9 cellular contexts compared by ENCODE assay signal in the genomic region with DNA sequence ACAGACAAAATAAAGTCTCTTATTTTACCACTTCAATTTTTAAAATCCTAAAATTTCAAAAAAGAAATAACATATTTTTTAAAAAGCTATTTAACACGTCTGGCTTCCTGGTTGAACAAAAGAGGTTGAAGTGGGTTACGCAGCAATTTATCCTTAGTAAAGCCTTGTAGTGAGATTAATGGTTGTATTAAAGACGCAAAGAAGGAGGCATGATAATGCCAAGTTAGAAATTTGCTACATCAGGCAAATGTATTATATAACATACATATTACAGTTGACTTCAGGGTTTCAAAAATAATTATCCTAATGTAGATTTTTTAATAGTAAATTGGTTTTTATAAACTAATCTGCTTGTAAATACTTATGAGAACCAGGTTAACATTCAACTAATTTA. TPM values are rescaled to one million over a fixed set of nuclear protein-coding genes. Genes with fewer than 3 reads are reported as not detected.
DNase-seq lines count a peak whose midpoint lies in the region; ATAC-seq and TF ChIP-seq lines count a peak whose summit lies in the region.
"Had no signal": no experiment of that assay in that cellular context is flagged by ENCODE, and none has a peak within 500 bp of the region (broad histone marks: within the 10 kb centered on the region; RNA-seq: fewer than 3 reads in every experiment).

No MANE protein-coding gene starts in this region.

- no peaks in the 10 kb centered on the region for H3K9me2 ChIP-seq in SK-N-SH

- CTCF ChIA-PET in activated CD4-positive, alpha-beta T cell treated with anti-CD3 and anti-CD28 coated beads for 36 hours (lab: Charles Lee): interaction anchor here (0.8 to 1.6 kb wide), 5 partner anchors 8 to 153 kb away, joined by 3 to 5 read pairs (median 4); no protein-coding TSS in a partner anchor
- CTCF ChIA-PET in SK-N-SH (lab: Yijun Ruan, JAX): interaction anchor here (0.7 to 1.9 kb wide), 4 partner anchors 11 to 96 kb away, joined by 3 to 5 read pairs (median 4); no protein-coding TSS in a partner anchor

- TF ChIP-seq POLR2A in heart left ventricle (IDR thresholded peaks at IDR 0.05): no peak

- DNase-seq in activated CD4-positive, alpha-beta T cell treated with anti-CD3 and anti-CD28 coated beads for 36 hours: no peak
- DNase-seq in activated CD4-positive, alpha-beta T cell treated with anti-CD3 and anti-CD28 coated beads for 48 hours: no peak
- no peak for DNase-seq in SK-N-SH
- no peak for DNase-seq in heart left ventricle
- no peak for DNase-seq in stimulated activated CD4-positive, alpha-beta T cell treated with anti-CD3 and anti-CD28 coated beads, Interleukin-4, amount 100 ng/mL, for 1 hour
- DNase-seq in stimulated activated naive CD4-positive, alpha-beta T cell treated with Interleukin-2 at 50 U/mL for 16 hours (lab: John Stamatoyannopoulos, UW): no peak
- DNase-seq in NCI-H524 treated with DMSO at 0.1 percent for 48 hours (lab: John Stamatoyannopoulos, UW): no peak

- peak overlapping the region; percentile 93 to 96 for H3K27ac ChIP-seq in SK-N-SH (ENCODE audit: low read depth in 2 of 2, low read length in 1 of 2)
- peak overlapping the region; percentile 43 to 91 (median 80) for H3K27ac ChIP-seq in heart left ventricle
- H3K27ac ChIP-seq in subcutaneous abdominal adipose tissue (ENCODE audit: low read depth, low read length): peak overlapping the region; percentile 93

- TF ChIP-seq CTCF in SK-N-SH (IDR thresholded peaks at IDR 0.05) (no peak), heart left ventricle (IDR thresholded peaks at IDR 0.05) (no peak)

- H2AFZ ChIP-seq in SK-N-SH (ENCODE audit: low read depth): peak overlapping the region; percentile 56; the same call in 1 of the 2 replicates

- 16% methylated on average over 3 of the region's 3 CpGs for WGBS in SK-N-SH (ENCODE audit: low lambda C conversion rate)
- WGBS in heart left ventricle, 4 donors: 5 to 11% (median 7%) methylated on average over 3 of the region's 3 CpGs

- no peak overlapping the region for H3K4me3 Mint-ChIP-seq in activated CD4-positive, alpha-beta T cell treated with anti-CD3 and anti-CD28 coated beads for 36 hours
- H3K4me3 Mint-ChIP-seq: dendritic cell treated with granulocyte-macrophage colony-stimulating factor and Interleukin-4, amounts not matched to agents 40 ng/mL and 50 ng/mL, for 4 days had no signal

- intact Hi-C loops in activated CD4-positive, alpha-beta T cell treated with anti-CD3 and anti-CD28 coated beads for 36 hours (cut with DNase I, micrococcal nuclease): loop anchor here (1.0 to 2.0 kb wide), 4 partner anchors 22 to 154 kb away; partner anchors contain the start of genes ANKRD17 (in 1 of the 2) and COX18 (in 1 of the 2)
- intact Hi-C loops in heart left ventricle (cut with DNase I): loop anchor here in 4 of 10 donors (2.0 to 5.0 kb wide), 2 partner anchors 34 to 36 kb away; partner anchors contain the start of gene ANKRD17 (in 4 of the 4)

- peaks cover 27% of the 10 kb centered on the region for H3K4me1 Mint-ChIP-seq in activated CD4-positive, alpha-beta T cell treated with anti-CD3 and anti-CD28 coated beads for 36 hours

- H3K27me3 Mint-ChIP-seq in activated CD4-positive, alpha-beta T cell treated with anti-CD3 and anti-CD28 coated beads for 36 hours: no peaks in the 10 kb centered on the region
- H3K27me3 Mint-ChIP-seq: dendritic cell treated with granulocyte-macrophage colony-stimulating factor and Interleukin-4, amounts not matched to agents 40 ng/mL and 50 ng/mL, for 4 days had no signal

- POLR2A ChIA-PET in activated CD4-positive, alpha-beta T cell treated with anti-CD3 and anti-CD28 coated beads for 36 hours (lab: Charles Lee): no interaction called here
- POLR2A ChIA-PET in SK-N-SH (lab: Yijun Ruan, JAX): interaction anchor here (1.3 kb wide), 1 partner anchor 36 kb away, joined by 8 read pairs; the partner anchor contains the start of gene ANKRD17

- peak overlapping the region; percentile 3 to 71; a peak in 1 of 4 replicates for H3K4me3 ChIP-seq in SK-N-SH (ENCODE audit: low read depth in 2 of 2, low read length in 1 of 2)
- peak overlapping the region in 10 of 12 donors; percentile 33 to 68 (median 62) for H3K4me3 ChIP-seq in heart left ventricle
- H3K4me3 ChIP-seq in subcutaneous abdominal adipose tissue (ENCODE audit: low read depth in 1 of 5, low read length in 5 of 5): peak overlapping the region; percentile 22 to 92 (median 76)

- H3K36me3 Mint-ChIP-seq in activated CD4-positive, alpha-beta T cell treated with anti-CD3 and anti-CD28 coated beads for 36 hours (ENCODE audit: low read depth): peaks cover 8% of the 10 kb centered on the region

- peak overlapping the region; percentile 45 for H3K27ac Mint-ChIP-seq in activated CD4-positive, alpha-beta T cell treated with anti-CD3 and anti-CD28 coated beads for 36 hours
- H3K27ac Mint-ChIP-seq: dendritic cell treated with granulocyte-macrophage colony-stimulating factor and Interleukin-4, amounts not matched to agents 40 ng/mL and 50 ng/mL, for 4 days had no signal

- H3K9me3 ChIP-seq in SK-N-SH: no peaks in the 10 kb centered on the region
- H3K9me3 ChIP-seq in heart left ventricle: no peaks in the 10 kb centered on the region
- no peaks in the 10 kb centered on the region for H3K9me3 ChIP-seq in subcutaneous abdominal adipose tissue (ENCODE audit: control insufficient read depth in 5 of 5, low read length in 5 of 5)

- no peak for TF ChIP-seq RAD21 in SK-N-SH (IDR thresholded peaks at IDR 0.05; ENCODE audit: low read length)

- H3K27me3 ChIP-seq in SK-N-SH (ENCODE audit: insufficient read depth): no peaks in the 10 kb centered on the region
- no peaks in the 10 kb centered on the region for H3K27me3 ChIP-seq in heart left ventricle
- H3K27me3 ChIP-seq in subcutaneous abdominal adipose tissue (ENCODE audit: control insufficient read depth in 5 of 5, insufficient read depth in 4 of 5, low read length in 5 of 5): no peaks in the 10 kb centered on the region

- TF ChIP-seq EP300 in SK-N-SH (IDR thresholded peaks at IDR 0.05; ENCODE audit: borderline replicate concordance in 1 of 2, low read depth in 1 of 2, low read length in 1 of 2): no peak

- peaks cover 3 to 8% of the 10 kb centered on the region in 2 experiments for H3K36me3 ChIP-seq in SK-N-SH (replicated peaks in 1 of 2; ENCODE audit: control insufficient read depth in 1 of 2, insufficient read depth in 2 of 2, low read length in 1 of 2)
- H3K36me3 ChIP-seq in heart left ventricle: peaks cover 0 to 2% (median 0%) of the 10 kb centered on the region in 9 donors
- H3K36me3 ChIP-seq in subcutaneous abdominal adipose tissue (ENCODE audit: control insufficient read depth in 5 of 5, insufficient read depth in 5 of 5, low read length in 5 of 5): no peaks in the 10 kb centered on the region

- H3K9me3 Mint-ChIP-seq in activated CD4-positive, alpha-beta T cell treated with anti-CD3 and anti-CD28 coated beads for 36 hours (ENCODE audit: low read depth): no peaks in the 10 kb centered on the region
- H3K9me3 Mint-ChIP-seq: dendritic cell treated with granulocyte-macrophage colony-stimulating factor and Interleukin-4, amounts not matched to agents 40 ng/mL and 50 ng/mL, for 4 days had no signal

- peaks cover 13% of the 10 kb centered on the region; the same call in 1 of the 2 replicates for H4K20me1 ChIP-seq in SK-N-SH (ENCODE audit: insufficient read depth)

- H3K79me2 ChIP-seq in SK-N-SH (ENCODE audit: insufficient read depth): peaks cover 86% of the 10 kb centered on the region

- H3K4me1 ChIP-seq in SK-N-SH (ENCODE audit: control insufficient read depth in 1 of 2, insufficient read depth in 2 of 2, low read depth in 1 of 2, low read length in 1 of 2) (peaks cover 11 to 13% of the 10 kb centered on the region in 2 experiments), heart left ventricle (peaks cover 0 to 58% (median 29%) of the 10 kb centered on the region in 12 donors), subcutaneous abdominal adipose tissue (ENCODE audit: control insufficient read depth in 5 of 5, insufficient read depth in 5 of 5, low read length in 5 of 5) (peaks cover 0 to 28% (median 15%) of the 10 kb centered on the region in 5 donors)

- ATAC-seq in activated CD4-positive, alpha-beta T cell treated with anti-CD3 and anti-CD28 coated beads for 36 hours: peak; percentile 12
- ATAC-seq in heart left ventricle: peak in 2 of 4 donors; percentile 20 to 21

- H3K4me2 ChIP-seq in SK-N-SH: peak overlapping the region; percentile 80

- H3F3A ChIP-seq in SK-N-SH (replicated peaks; ENCODE audit: insufficient read depth): peaks cover 27% of the 10 kb centered on the region

- H3K9ac ChIP-seq in SK-N-SH (peak overlapping the region; percentile 39; the same call in 1 of the 2 replicates), subcutaneous abdominal adipose tissue (ENCODE audit: low read length in 5 of 5) (peak overlapping the region in 4 of 5 donors; percentile 32 to 92 (median 85))

TF ChIP-seq in SK-N-SH, 30 proteins besides CTCF, POLR2A, EP300 and RAD21:
- TF ChIP-seq FOXJ3 (CRISPR knock-in tag; IDR thresholded peaks at IDR 0.05): no peak
- TF ChIP-seq, protein P1, sequence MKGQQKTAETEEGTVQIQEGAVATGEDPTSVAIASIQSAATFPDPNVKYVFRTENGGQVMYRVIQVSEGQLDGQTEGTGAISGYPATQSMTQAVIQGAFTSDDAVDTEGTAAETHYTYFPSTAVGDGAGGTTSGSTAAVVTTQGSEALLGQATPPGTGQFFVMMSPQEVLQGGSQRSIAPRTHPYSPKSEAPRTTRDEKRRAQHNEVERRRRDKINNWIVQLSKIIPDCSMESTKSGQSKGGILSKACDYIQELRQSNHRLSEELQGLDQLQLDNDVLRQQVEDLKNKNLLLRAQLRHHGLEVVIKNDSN (IDR thresholded peaks at IDR 0.05; ENCODE audit: borderline replicate concordance, low read depth): no peak

RNA-seq across cellular contexts. Expression of gene ANKRD17, which starts 35.3 kb away (rescaled TPM):
- 10 to 100 TPM; 58.4 to 63.7 TPM for total RNA-seq in activated CD4-positive, alpha-beta T cell treated with anti-CD3 and anti-CD28 coated beads for 36 hours
- polyA plus RNA-seq in SK-N-SH (2012; rRNA removed) (25.6 and 33.1 TPM in 2 replicates), heart left ventricle (10 to 100 TPM; 13.0 to 19.8 TPM)
- polyA plus RNA-seq in SK-N-SH (2012; cell fraction: cytosol; rRNA removed): 18.1 and 26.1 TPM in 2 replicates
- polyA plus RNA-seq in SK-N-SH (2012; cell fraction: nucleus; rRNA removed): 23.1 and 53.8 TPM in 2 replicates
- total RNA-seq in heart left ventricle: 10 to 100 TPM; 48.5 to 67.1 (median 58.9) TPM
